Comparison of ENCODE assay signal across 8 cellular contexts in genomic region chrX:55161581-55161980, GRCh38. TPM values are rescaled to one million over a fixed set of nuclear protein-coding genes. Genes with fewer than 3 reads are reported as not detected.
DNase-seq lines count a peak whose midpoint lies in the region; ATAC-seq and TF ChIP-seq lines count a peak whose summit lies in the region.

No MANE protein-coding gene starts in this region.

- H3K9ac ChIP-seq in OCI-LY3 (ENCODE audit: low read length), result peak overlapping the region; percentile 84

- peaks cover 10% of the 10 kb centered on the region for H3K4me1 Mint-ChIP-seq in dendritic cell treated with granulocyte-macrophage colony-stimulating factor and Interleukin-4, amounts not matched to agents 40 ng/mL and 50 ng/mL, for 4 days (ENCODE audit: low read depth)

- H3K27me3 Mint-ChIP-seq in dendritic cell treated with granulocyte-macrophage colony-stimulating factor and Interleukin-4, amounts not matched to agents 40 ng/mL and 50 ng/mL, for 4 days, result peaks cover 12% of the 10 kb centered on the region

- H3K9me3 ChIP-seq in OCI-LY3 (ENCODE audit: insufficient read depth, low read length) (no peaks in the 10 kb centered on the region), mononuclear cell (ENCODE audit: low read depth, low read length) (no peaks in the 10 kb centered on the region)

- TF ChIP-seq CTCF in OCI-LY3 (IDR thresholded peaks at IDR 0.05; ENCODE audit: low read depth, low read length), result no peak

- H3K4me3 ChIP-seq in OCI-LY3 (ENCODE audit: low read length), result peak overlapping the region; percentile 93
- H3K4me3 ChIP-seq in mononuclear cell (ENCODE audit: low read length), result peak overlapping the region; percentile 64

- H2AFZ ChIP-seq in OCI-LY3 (ENCODE audit: low read depth, low read length), result no peak overlapping the region

- H3K27me3 ChIP-seq in OCI-LY3 (ENCODE audit: low read depth, low read length) (no peaks in the 10 kb centered on the region), mononuclear cell (ENCODE audit: insufficient read depth, low read length) (no peaks in the 10 kb centered on the region)

- DNase-seq in Daoy (ENCODE audit: low read depth) (peak; percentile 1), NCI-H1048 (lab: John Stamatoyannopoulos, UW) (no peak)

- peaks cover 5% of the 10 kb centered on the region for H3K36me3 Mint-ChIP-seq in dendritic cell treated with granulocyte-macrophage colony-stimulating factor and Interleukin-4, amounts not matched to agents 40 ng/mL and 50 ng/mL, for 4 days (ENCODE audit: low read depth)

- H3K4me1 ChIP-seq in OCI-LY3 (ENCODE audit: low read length) (peaks cover 15% of the 10 kb centered on the region), mononuclear cell (ENCODE audit: insufficient read depth, low read length) (peaks cover 6% of the 10 kb centered on the region)

- no peaks in the 10 kb centered on the region for H3K9me3 Mint-ChIP-seq in dendritic cell treated with granulocyte-macrophage colony-stimulating factor and Interleukin-4, amounts not matched to agents 40 ng/mL and 50 ng/mL, for 4 days

- peak overlapping the region; percentile 86 for H3K4me3 Mint-ChIP-seq in dendritic cell treated with granulocyte-macrophage colony-stimulating factor and Interleukin-4, amounts not matched to agents 40 ng/mL and 50 ng/mL, for 4 days

- no peaks in the 10 kb centered on the region for H3K36me3 ChIP-seq in OCI-LY3 (replicated peaks; ENCODE audit: low read depth, low read length)

- peak overlapping the region; percentile 87 for H3K27ac Mint-ChIP-seq in dendritic cell treated with granulocyte-macrophage colony-stimulating factor and Interleukin-4, amounts not matched to agents 40 ng/mL and 50 ng/mL, for 4 days

- ATAC-seq in HG03432 (IDR thresholded peaks at IDR 0.05; ENCODE audit: unreplicated experiment) (no peak), HG03354 (IDR thresholded peaks at IDR 0.05; ENCODE audit: poor library complexity, severe bottlenecking, unreplicated experiment) (no peak), GM18873 (IDR thresholded peaks at IDR 0.05; ENCODE audit: low FRiP score, unreplicated experiment) (no peak)

- H3K27ac ChIP-seq in OCI-LY3 (ENCODE audit: low read length), result peak overlapping the region; percentile 93

- peak overlapping the region; percentile 92 for H3K4me2 ChIP-seq in OCI-LY3 (ENCODE audit: low read length)

- intact Hi-C loops in dendritic cell treated with granulocyte-macrophage colony-stimulating factor and Interleukin-4, amounts not matched to agents 40 ng/mL and 50 ng/mL, for 4 days (cut with micrococcal nuclease), result no loop called here

- no peaks in the 10 kb centered on the region for H4K20me1 ChIP-seq in OCI-LY3 (ENCODE audit: insufficient read depth, low read length)

- peaks cover 4% of the 10 kb centered on the region; the same call in 1 of the 2 replicates for H3K79me2 ChIP-seq in OCI-LY3 (ENCODE audit: low read length)

RNA-seq across cellular contexts. Expression of gene PAGE5, which starts 58.6 kb away (rescaled TPM):
- total RNA-seq in Daoy (2014; rRNA removed; shearing (Covaris generic)), result 326 and 338 TPM in 2 replicates
- total RNA-seq in mononuclear cell, result 1.5 TPM

Comparison
In these comparisons a context has a peak if more than half of its experiments do, and no peak if none do; other contexts are left out.
1. RNA of gene PAGE5, which starts 58.6 kb away (total RNA-seq): 326 to 338 TPM in Daoy; 1.5 TPM in mononuclear cell (single experiment); every median in the first group is over 100 times any median in the second.